Comparison of ENCODE assay signal across 10 cellular contexts in the genomic region with DNA sequence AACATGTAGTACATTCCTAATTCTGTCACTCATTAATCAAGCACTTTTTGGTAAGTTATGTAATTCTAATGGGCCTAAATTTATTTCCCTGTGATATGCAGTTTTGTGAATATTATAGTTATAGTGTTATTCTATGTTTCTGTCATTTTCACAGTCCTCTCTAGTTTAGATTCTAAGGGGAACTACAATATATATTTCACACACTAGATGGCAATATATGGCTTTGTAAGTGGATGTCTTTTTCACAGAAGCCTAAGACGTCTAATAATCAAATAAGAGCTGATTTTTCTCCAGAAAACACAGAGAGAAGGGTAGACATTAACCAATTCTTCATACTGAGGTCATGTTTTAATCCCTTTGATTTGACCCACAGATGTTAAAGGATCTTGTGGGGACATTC. TPM values are rescaled to one million over a fixed set of nuclear protein-coding genes. Genes with fewer than 3 reads are reported as not detected.
DNase-seq lines count a peak whose midpoint lies in the region; ATAC-seq and TF ChIP-seq lines count a peak whose summit lies in the region.
"Had no signal": no experiment of that assay in that cellular context is flagged by ENCODE, and none has a peak within 500 bp of the region (broad histone marks: within the 10 kb centered on the region; RNA-seq: fewer than 3 reads in every experiment).

No MANE protein-coding gene starts in this region.

- intact Hi-C loops in lower lobe of right lung (cut with DNase I) = no loop called here
- intact Hi-C loops in left colon (cut with DNase I, micrococcal nuclease) = no loop called here

- no peak for ATAC-seq in lower lobe of right lung
- no peak for ATAC-seq in left colon
- ATAC-seq in HG03460 (IDR thresholded peaks at IDR 0.05; ENCODE audit: unreplicated experiment) = no peak

- no peak overlapping the region for H3K4me3 ChIP-seq in lower lobe of right lung
- H3K4me3 ChIP-seq: SJCRH30 had no signal

- peak; percentile 44 for DNase-seq in GM03348 (ENCODE audit: low spot score)
- DNase-seq in LHCN-M2 (ENCODE audit: low read depth) = peak; percentile 60
- peak; percentile 48 for DNase-seq in amniotic epithelial cell (ENCODE audit: low read depth)
- DNase-seq in lower lobe of right lung = no peak
- no peak for DNase-seq in activated naive CD4-positive, alpha-beta T cell (lab: John Stamatoyannopoulos, UW)
- no peak for DNase-seq in left colon
- no peak for DNase-seq in middle frontal gyrus (ENCODE audit: extremely low spot score, low spot score)
- DNase-seq: left cardiac atrium had no signal

- no peaks in the 10 kb centered on the region for H3K36me3 ChIP-seq in lower lobe of right lung
- H3K36me3 ChIP-seq: SJCRH30 had no signal

- H3K27ac ChIP-seq in lower lobe of right lung = no peak overlapping the region
- H3K27ac ChIP-seq: SJCRH30 had no signal

- TF ChIP-seq CTCF in lower lobe of right lung (IDR thresholded peaks at IDR 0.05) = peak; percentile 43

- no peaks in the 10 kb centered on the region for H3K4me1 ChIP-seq in lower lobe of right lung
- H3K4me1 ChIP-seq: SJCRH30 had no signal

- H3K27me3 ChIP-seq in lower lobe of right lung (ENCODE audit: low read depth) = no peaks in the 10 kb centered on the region
- H3K27me3 ChIP-seq: SJCRH30 had no signal

- H3K9me3 ChIP-seq in lower lobe of right lung = no peaks in the 10 kb centered on the region
- H3K9me3 ChIP-seq: SJCRH30 had no signal

RNA-seq across cellular contexts. Expression of gene RNLS, which starts 18.0 kb away (rescaled TPM):
- total RNA-seq in LHCN-M2 (2014; rRNA removed) (not detected in 2 replicates), lower lobe of right lung (9.6 TPM), left colon (10 to 100 TPM; 15.0 to 18.6 TPM)
- polyA plus RNA-seq in LHCN-M2 (2012) = 0.09 TPM
- total RNA-seq: SJCRH30 had no signal

RNA-seq across cellular contexts. Expression of gene LIPJ, which starts 21.5 kb away (rescaled TPM):
- total RNA-seq in LHCN-M2 (2014; rRNA removed) = not detected in 2 replicates
- not detected for polyA plus RNA-seq in LHCN-M2 (2012)
- total RNA-seq in lower lobe of right lung = 0.09 TPM
- total RNA-seq in left colon = under 1 TPM; 0.14 to 0.15 TPM
- total RNA-seq: left cardiac atrium, SJCRH30 had no signal

Comparison
In these comparisons a context has a peak if more than half of its experiments do, and no peak if none do; other contexts are left out.
1. DNase-seq: peak in GM03348 (single experiment), LHCN-M2 (single experiment) and amniotic epithelial cell (single experiment); none in lower lobe of right lung (single experiment), activated naive CD4-positive, alpha-beta T cell (0 of 4), left colon (0 of 2) and middle frontal gyrus (single experiment).
2. RNA of gene RNLS, which starts 18.0 kb away (total RNA-seq): 15.0 to 18.6 TPM in left colon and 9.6 TPM in lower lobe of right lung (single experiment); not detected in LHCN-M2; every median in the first group is over 10 times any median in the second.